Comparison of ENCODE assay signal across 19 cellular contexts in the genomic region with DNA sequence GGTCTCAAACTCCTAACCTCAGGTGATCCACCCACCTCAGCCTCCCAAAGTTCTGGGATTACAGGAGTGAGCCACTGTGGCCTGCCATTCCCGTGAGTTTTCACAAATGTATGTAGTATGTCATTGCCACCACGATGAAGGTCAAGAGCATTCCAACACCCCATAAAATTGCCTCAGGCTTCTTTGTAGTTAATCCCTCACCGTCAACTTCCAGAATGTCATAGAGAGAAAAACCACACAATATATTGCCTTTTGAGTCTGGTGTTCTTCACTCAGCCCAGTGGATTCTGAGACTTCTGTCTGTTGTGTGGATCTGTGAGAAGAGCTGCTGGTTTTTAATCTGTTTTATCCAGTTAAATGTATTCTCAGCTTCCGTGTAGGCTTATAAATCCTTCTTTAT. TPM values are rescaled to one million over a fixed set of nuclear protein-coding genes. Genes with fewer than 3 reads are reported as not detected.
DNase-seq lines count a peak whose midpoint lies in the region; ATAC-seq and TF ChIP-seq lines count a peak whose summit lies in the region.
"Had no signal": no experiment of that assay in that cellular context is flagged by ENCODE, and none has a peak within 500 bp of the region (broad histone marks: within the 10 kb centered on the region; RNA-seq: fewer than 3 reads in every experiment).

No MANE protein-coding gene starts in this region.

- no peaks in the 10 kb centered on the region for H3K9me3 Mint-ChIP-seq in activated T-cell treated with anti-CD3 and anti-CD28 coated beads, Interleukin-2, amount 50 U/mL, for 24 hours
- H3K9me3 Mint-ChIP-seq in activated T-cell treated with anti-CD3 and anti-CD28 coated beads, Interleukin-2, amount 50 U/mL, for 72 hours, result no peaks in the 10 kb centered on the region
- no peaks in the 10 kb centered on the region for H3K9me3 Mint-ChIP-seq in effector memory CD8-positive, alpha-beta T cell
- peaks cover 0 to 2% (median 0%) of the 10 kb centered on the region in 7 donors for H3K9me3 Mint-ChIP-seq in CD14-positive monocyte

- peaks cover 7% of the 10 kb centered on the region for H3K36me3 ChIP-seq in smooth muscle cell (ENCODE audit: low read depth)

- H3F3A ChIP-seq in smooth muscle cell (ENCODE audit: low read depth), result no peaks in the 10 kb centered on the region

- TF ChIP-seq CTCF in epithelial cell of esophagus (IDR thresholded peaks at IDR 0.05; ENCODE audit: insufficient read depth, low read depth, low read length, missing control alignments) (no peak), smooth muscle cell (IDR thresholded peaks at IDR 0.05; ENCODE audit: borderline replicate concordance, insufficient read depth, poor library complexity, severe bottlenecking) (no peak), CD14-positive monocyte (IDR thresholded peaks at IDR 0.05) (no peak)

- H3K4me3 ChIP-seq in epithelial cell of esophagus (ENCODE audit: low read length), result no peak overlapping the region
- no peak overlapping the region for H3K4me3 ChIP-seq in smooth muscle cell
- H3K4me3 ChIP-seq: BLaER1 treated with 17β-estradiol and CSF1 and Interleukin-3, amounts not matched to agents 10 nM and 100 nM; GM12878 had no signal

- no peaks in the 10 kb centered on the region for H3K27me3 ChIP-seq in smooth muscle cell (ENCODE audit: low read depth)
- H3K27me3 ChIP-seq: BLaER1 treated with 17β-estradiol and CSF1 and Interleukin-3, amounts not matched to agents 10 nM and 100 nM had no signal

- no peak overlapping the region for H2AFZ ChIP-seq in smooth muscle cell (ENCODE audit: low read depth)

- no peak for ATAC-seq in activated T-cell treated with anti-CD3 and anti-CD28 coated beads, Interleukin-2, amount 50 U/mL, for 72 hours (replicated peaks in 1 of 2)
- no peak for ATAC-seq in effector memory CD8-positive, alpha-beta T cell (replicated peaks)
- ATAC-seq: GM12878, HCT116, Panc1 had no signal

- H3K27ac ChIP-seq in smooth muscle cell (ENCODE audit: low read depth), result peak overlapping the region; percentile 76
- H3K27ac ChIP-seq: 22Rv1; BLaER1 treated with 17β-estradiol and CSF1 and Interleukin-3, amounts not matched to agents 10 nM and 100 nM; KMS-11 had no signal

- H3K27me3 Mint-ChIP-seq in activated T-cell treated with anti-CD3 and anti-CD28 coated beads, Interleukin-2, amount 50 U/mL, for 24 hours, result no peaks in the 10 kb centered on the region
- H3K27me3 Mint-ChIP-seq in activated T-cell treated with anti-CD3 and anti-CD28 coated beads, Interleukin-2, amount 50 U/mL, for 72 hours (ENCODE audit: low read depth), result no peaks in the 10 kb centered on the region
- no peaks in the 10 kb centered on the region for H3K27me3 Mint-ChIP-seq in effector memory CD8-positive, alpha-beta T cell
- H3K27me3 Mint-ChIP-seq in CD14-positive monocyte (ENCODE audit: low read depth in 3 of 3), result no peaks in the 10 kb centered on the region

- H3K4me2 ChIP-seq in smooth muscle cell, result no peak overlapping the region
- H3K4me2 ChIP-seq: BLaER1 treated with 17β-estradiol and CSF1 and Interleukin-3, amounts not matched to agents 10 nM and 100 nM; KMS-11 had no signal

- WGBS in smooth muscle cell (ENCODE audit: low lambda C conversion rate), result 9% methylated on average over 4 of the region's 4 CpGs

- DNase-seq in activated T-cell treated with anti-CD3 and anti-CD28 coated beads, Interleukin-2, amount 50 U/mL, for 24 hours, result no peak
- DNase-seq in activated T-cell treated with anti-CD3 and anti-CD28 coated beads, Interleukin-2, amount 50 U/mL, for 72 hours, result no peak
- DNase-seq in RPMI7951 (ENCODE audit: low read depth) (peak; percentile 67), epithelial cell of esophagus (ENCODE audit: low read depth) (peak; percentile 51), smooth muscle cell (lab: John Stamatoyannopoulos, UW; ENCODE audit: unreplicated experiment) (no peak), HPDE6-E6E7 (ENCODE audit: extremely low spot score) (no peak), CD14-positive monocyte (ENCODE audit: low spot score) (no peak)
- DNase-seq in effector memory CD8-positive, alpha-beta T cell, result no peak
- DNase-seq: DMS153, NCI-H187 treated with DMSO at 0.1 percent for 48 hours, NCI-H2171 treated with DMSO at 0.1 percent for 48 hours, NCI-H510A, SHP77 treated with DMSO at 0.1 percent for 48 hours had no signal

- H3K9ac ChIP-seq in smooth muscle cell (ENCODE audit: low read depth), result no peak overlapping the region
- H3K9ac ChIP-seq: BLaER1 treated with 17β-estradiol and CSF1 and Interleukin-3, amounts not matched to agents 10 nM and 100 nM; KMS-11 had no signal

- H3K36me3 Mint-ChIP-seq in activated T-cell treated with anti-CD3 and anti-CD28 coated beads, Interleukin-2, amount 50 U/mL, for 24 hours (ENCODE audit: low read depth), result peaks cover 78% of the 10 kb centered on the region
- H3K36me3 Mint-ChIP-seq in activated T-cell treated with anti-CD3 and anti-CD28 coated beads, Interleukin-2, amount 50 U/mL, for 72 hours (ENCODE audit: insufficient read depth in 2 of 2), result peaks cover 6 to 38% of the 10 kb centered on the region in 2 donors
- H3K36me3 Mint-ChIP-seq in effector memory CD8-positive, alpha-beta T cell (ENCODE audit: insufficient read depth), result peaks cover 88% of the 10 kb centered on the region
- H3K36me3 Mint-ChIP-seq in CD14-positive monocyte, result peaks cover 63 to 97% of the 10 kb centered on the region in 2 donors

- H3K4me3 Mint-ChIP-seq in activated T-cell treated with anti-CD3 and anti-CD28 coated beads, Interleukin-2, amount 50 U/mL, for 24 hours, result no peak overlapping the region
- no peak overlapping the region for H3K4me3 Mint-ChIP-seq in activated T-cell treated with anti-CD3 and anti-CD28 coated beads, Interleukin-2, amount 50 U/mL, for 72 hours
- no peak overlapping the region for H3K4me3 Mint-ChIP-seq in effector memory CD8-positive, alpha-beta T cell
- H3K4me3 Mint-ChIP-seq in CD14-positive monocyte, result no peak overlapping the region

- no peaks in the 10 kb centered on the region for H3K4me1 ChIP-seq in smooth muscle cell (ENCODE audit: low read depth)
- H3K4me1 ChIP-seq: BLaER1 treated with 17β-estradiol and CSF1 and Interleukin-3, amounts not matched to agents 10 nM and 100 nM had no signal

- H4K20me1 ChIP-seq in smooth muscle cell (ENCODE audit: low read depth), result peaks cover 49% of the 10 kb centered on the region

- intact Hi-C loops in CD14-positive monocyte (cut with micrococcal nuclease), result no loop called here

- no peaks in the 10 kb centered on the region for H3K79me2 ChIP-seq in smooth muscle cell (ENCODE audit: low read depth)

- peaks cover 10% of the 10 kb centered on the region for H3K4me1 Mint-ChIP-seq in activated T-cell treated with anti-CD3 and anti-CD28 coated beads, Interleukin-2, amount 50 U/mL, for 24 hours (ENCODE audit: low read depth)
- H3K4me1 Mint-ChIP-seq in activated T-cell treated with anti-CD3 and anti-CD28 coated beads, Interleukin-2, amount 50 U/mL, for 72 hours (ENCODE audit: low read depth), result peaks cover 8% of the 10 kb centered on the region
- H3K4me1 Mint-ChIP-seq in effector memory CD8-positive, alpha-beta T cell (ENCODE audit: low read depth in 2 of 2), result peaks cover 3 to 10% of the 10 kb centered on the region in 2 donors
- H3K4me1 Mint-ChIP-seq in CD14-positive monocyte, result no peaks in the 10 kb centered on the region

- H3K9me3 ChIP-seq in smooth muscle cell (replicated peaks; ENCODE audit: low read depth), result no peaks in the 10 kb centered on the region
- H3K9me3 ChIP-seq: BLaER1 treated with 17β-estradiol and CSF1 and Interleukin-3, amounts not matched to agents 10 nM and 100 nM had no signal

- H3K27ac Mint-ChIP-seq in activated T-cell treated with anti-CD3 and anti-CD28 coated beads, Interleukin-2, amount 50 U/mL, for 24 hours, result peak overlapping the region; percentile 17
- H3K27ac Mint-ChIP-seq in activated T-cell treated with anti-CD3 and anti-CD28 coated beads, Interleukin-2, amount 50 U/mL, for 72 hours, result no peak overlapping the region
- H3K27ac Mint-ChIP-seq in effector memory CD8-positive, alpha-beta T cell, result no peak overlapping the region
- peak overlapping the region in 1 of 7 donors; percentile 3 for H3K27ac Mint-ChIP-seq in CD14-positive monocyte

RNA-seq across cellular contexts. Expression of a gene that starts 12.6 kb away (rescaled TPM):
- total RNA-seq in activated T-cell treated with anti-CD3 and anti-CD28 coated beads, Interleukin-2, amount 50 U/mL, for 72 hours, result 1 to 10 TPM in 1 of 2 donors, under 1 TPM in 1; 0.70 to 1.6 TPM
- total RNA-seq in RPMI7951 (2014; rRNA removed; shearing (Covaris generic)), result 1.5 and 2.0 TPM in 2 replicates
- total RNA-seq in smooth muscle cell, result 5.0 and 8.6 TPM in 2 replicates
- polyA plus RNA-seq in smooth muscle cell (1.2 and 7.1 TPM in 2 replicates), CD14-positive monocyte (under 1 TPM in 1 of 2 donors, not detected in 1; 0.17 TPM)

RNA-seq across cellular contexts. Expression of a gene that starts 17.2 kb away (rescaled TPM):
- total RNA-seq in activated T-cell treated with anti-CD3 and anti-CD28 coated beads, Interleukin-2, amount 50 U/mL, for 72 hours, result 10 to 100 TPM; 56.9 to 85.7 TPM
- 40.4 and 54.3 TPM in 2 replicates for total RNA-seq in RPMI7951 (2014; rRNA removed; shearing (Covaris generic))
- 33.9 and 42.4 TPM in 2 replicates for total RNA-seq in smooth muscle cell
- 87.3 and 87.7 TPM in 2 replicates for polyA plus RNA-seq in smooth muscle cell
- 10 to 100 TPM; 89.6 to 93.3 TPM for polyA plus RNA-seq in CD14-positive monocyte

RNA-seq across cellular contexts. Expression of a gene that starts 47.1 kb away (rescaled TPM):
- not detected for total RNA-seq in activated T-cell treated with anti-CD3 and anti-CD28 coated beads, Interleukin-2, amount 50 U/mL, for 72 hours
- not detected in 2 replicates for total RNA-seq in RPMI7951 (2014; rRNA removed; shearing (Covaris generic))
- not detected in 2 replicates for total RNA-seq in smooth muscle cell
- polyA plus RNA-seq in smooth muscle cell (0.53 TPM in 1 of 2 replicates, not detected in the other), CD14-positive monocyte (under 1 TPM in 1 of 2 donors, not detected in 1; 0.75 TPM)

Comparison
In these comparisons a context has a peak if more than half of its experiments do, and no peak if none do; other contexts are left out.
1. DNase-seq: peak in RPMI7951 (single experiment) and epithelial cell of esophagus (single experiment); none in activated T-cell treated with anti-CD3 and anti-CD28 coated beads, Interleukin-2, amount 50 U/mL, for 24 hours (single experiment), activated T-cell treated with anti-CD3 and anti-CD28 coated beads, Interleukin-2, amount 50 U/mL, for 72 hours (0 of 2), smooth muscle cell (single experiment), effector memory CD8-positive, alpha-beta T cell (0 of 3), HPDE6-E6E7 (single experiment) and CD14-positive monocyte (single experiment).